Comparison of ENCODE assay signal across 29 cellular contexts in genomic region chr21:46441331-46441730, GRCh38.
"Had no signal": no experiment of that assay in that cellular context is flagged by ENCODE, and none has a peak within 500 bp of the region (broad histone marks: within the 10 kb centered on the region; RNA-seq: fewer than 3 reads in every experiment).

No MANE protein-coding gene starts in this region.

- H3K27ac Mint-ChIP-seq: activated B cell treated with CpG ODN at 0.5 μM for 24 hours; activated CD8-positive, alpha-beta T cell treated with anti-CD3 and anti-CD28 coated beads for 36 hours; activated T-helper 17 cell treated with anti-CD3 and anti-CD28 coated beads, Interleukin-2, amount 50 U/mL, for 72 hours; T-helper 2 cell treated with Interferon-gamma antibody and Interleukin-4, amounts not matched to agents 5 μg/mL and 100 μg/mL, for 36 hours had no signal

- H3K4me1 Mint-ChIP-seq: activated T-helper 17 cell treated with anti-CD3 and anti-CD28 coated beads, Interleukin-2, amount 50 U/mL, for 72 hours had no signal

- H3K36me3 ChIP-seq: colonic mucosa had no signal

- DNase-seq: activated B cell treated with CpG ODN at 0.5 μM for 24 hours; activated CD4-positive, alpha-beta T cell treated with anti-CD3 and anti-CD28 coated beads for 48 hours; activated CD4-positive, alpha-beta T cell treated with anti-CD3 and anti-CD28 coated beads, Interleukin-2, amount 50 U/mL, for 1 hour; activated CD4-positive, alpha-beta T cell treated with anti-CD3 and anti-CD28 coated beads, Interleukin-2, amount 50 U/mL, for 48 hours; activated CD8-positive, alpha-beta memory T cell treated with anti-CD3 and anti-CD28 coated beads for 24 hours; activated CD8-positive, alpha-beta T cell treated with anti-CD3 and anti-CD28 coated beads for 36 hours; activated effector memory CD4-positive, alpha-beta T cell treated with Interleukin-2 at 50 U/mL for 16 hours; activated gamma-delta T cell treated with Interleukin-2 at 50 U/mL for 16 hours; activated naive CD4-positive, alpha-beta T cell treated with anti-CD3 and anti-CD28 coated beads, Interleukin-2, amount 50 U/mL, for 16 hours; activated naive CD4-positive, alpha-beta T cell treated with Interleukin-2 at 50 U/mL for 16 hours; activated T-cell treated with anti-CD3 and anti-CD28 coated beads, Interleukin-2, amount 50 U/mL, for 4 hours; adrenal gland; amygdala; aorta; body of pancreas; caudate nucleus; colonic mucosa; effector CD8-positive, alpha-beta T cell; esophagus squamous epithelium; foreskin melanocyte; T-helper 1 cell; T-helper 17 cell; T1000; WERI-Rb-1 had no signal

- H3K27ac ChIP-seq: adrenal gland, body of pancreas, colonic mucosa, epithelial cell of prostate, esophagus squamous epithelium, gastroesophageal sphincter, WERI-Rb-1 had no signal

- H3K9me3 Mint-ChIP-seq: activated B cell treated with CpG ODN at 0.5 μM for 24 hours; activated CD8-positive, alpha-beta T cell treated with anti-CD3 and anti-CD28 coated beads for 36 hours; activated T-cell treated with anti-CD3 and anti-CD28 coated beads, Interleukin-2, amount 50 U/mL, for 4 hours; activated T-helper 17 cell treated with anti-CD3 and anti-CD28 coated beads, Interleukin-2, amount 50 U/mL, for 72 hours; T-helper 2 cell treated with Interferon-gamma antibody and Interleukin-4, amounts not matched to agents 5 μg/mL and 100 μg/mL, for 36 hours had no signal

- H3K4me3 Mint-ChIP-seq: activated B cell treated with CpG ODN at 0.5 μM for 24 hours; activated CD8-positive, alpha-beta T cell treated with anti-CD3 and anti-CD28 coated beads for 36 hours; activated T-cell treated with anti-CD3 and anti-CD28 coated beads, Interleukin-2, amount 50 U/mL, for 4 hours; activated T-helper 17 cell treated with anti-CD3 and anti-CD28 coated beads, Interleukin-2, amount 50 U/mL, for 72 hours; T-helper 17 cell; T-helper 2 cell treated with Interferon-gamma antibody and Interleukin-4, amounts not matched to agents 5 μg/mL and 100 μg/mL, for 36 hours had no signal

- H3K4me3 ChIP-seq: adrenal gland, body of pancreas, colonic mucosa, esophagus squamous epithelium, gastroesophageal sphincter had no signal

- H3K27me3 ChIP-seq: adrenal gland, body of pancreas, colonic mucosa, esophagus squamous epithelium, gastroesophageal sphincter had no signal

- ATAC-seq: activated CD4-positive, CD25-positive, alpha-beta regulatory T cell treated with anti-CD3 and anti-CD28 coated beads, Interleukin-2, amount 50 U/mL, for 24 hours; activated CD8-positive, alpha-beta T cell treated with anti-CD3 and anti-CD28 coated beads for 36 hours; activated T-cell treated with anti-CD3 and anti-CD28 coated beads, Interleukin-2, amount 50 U/mL, for 4 hours; activated T-helper 17 cell treated with anti-CD3 and anti-CD28 coated beads, Interleukin-2, amount 50 U/mL, for 72 hours; body of pancreas; gastroesophageal sphincter; T-helper 17 cell had no signal

- H3K4me1 ChIP-seq: body of pancreas, colonic mucosa had no signal

- H3K9me3 ChIP-seq: adrenal gland, body of pancreas, colonic mucosa, esophagus squamous epithelium, gastroesophageal sphincter had no signal

- H3K27me3 Mint-ChIP-seq: activated B cell treated with CpG ODN at 0.5 μM for 24 hours; activated CD8-positive, alpha-beta T cell treated with anti-CD3 and anti-CD28 coated beads for 36 hours; activated T-helper 17 cell treated with anti-CD3 and anti-CD28 coated beads, Interleukin-2, amount 50 U/mL, for 72 hours; T-helper 17 cell had no signal
